ENCODE assay signal across 24 cellular contexts in genomic region chr15:29511663-29512062, GRCh38.
A peak's percentile ranks its signal among the peaks of the same experiment; 100 is the strongest.
DNase-seq lines count a peak whose midpoint lies in the region; ATAC-seq, FAIRE-seq and TF ChIP-seq lines count a peak whose summit lies in the region.
"Had no signal": no experiment of that assay in that cellular context is flagged by ENCODE, and none has a peak within 500 bp of the region (broad histone marks: within the 10 kb centered on the region; RNA-seq: fewer than 3 reads in every experiment).

No MANE protein-coding gene starts in this region.

- POLR2A ChIA-PET in HepG2 (lab: Yijun Ruan, JAX) (no interaction called here), K562 (lab: Yijun Ruan, JAX) (no interaction called here), GM10248 (lab: Yijun Ruan, JAX) (no interaction called here)

- no peaks in the 10 kb centered on the region for H3K27me3 ChIP-seq in HepG2 (ENCODE audit: control insufficient read depth in 1 of 2, insufficient read depth in 2 of 2, low read length in 2 of 2)
- no peaks in the 10 kb centered on the region for H3K27me3 ChIP-seq in right lobe of liver
- H3K27me3 ChIP-seq in K562 (ENCODE audit: control insufficient read depth in 2 of 2, insufficient read depth in 2 of 2, low read length in 2 of 2) = no peaks in the 10 kb centered on the region
- H3K27me3 ChIP-seq: BE2C, BLaER1 had no signal

- no peak for TF ChIP-seq RAD21 in HepG2 (CRISPR knock-in tag; IDR thresholded peaks at IDR 0.05)
- TF ChIP-seq RAD21 in K562 (CRISPR knock-in tag; conservative IDR thresholded peaks at IDR 0.05 in 1 of 2, IDR thresholded peaks at IDR 0.05 in 1 of 2) = no peak

- no peak overlapping the region for H3K4me2 ChIP-seq in HepG2 (ENCODE audit: low read depth, low read length)
- H3K4me2 ChIP-seq in K562 (ENCODE audit: insufficient read depth, low read length) = no peak overlapping the region
- H3K4me2 ChIP-seq: BLaER1 had no signal

- BruUV-seq in HepG2 (replicated peaks; lab: Mats Ljungman, UMichigan) = no TSS peak
- BruUV-seq in K562 (replicated peaks; lab: Mats Ljungman, UMichigan) = no TSS peak

- intact Hi-C loops in HepG2 (cut with micrococcal nuclease; ENCODE audit: unreplicated experiment) (no loop called here), right lobe of liver (cut with DNase I) (no loop called here), K562 (cut with micrococcal nuclease) (no loop called here)

- H3K27ac ChIP-seq in HepG2 (ENCODE audit: extremely low read length, insufficient read depth, low read length) (no peak overlapping the region), right lobe of liver (no peak overlapping the region), K562 (ENCODE audit: extremely low read depth, low read depth, low read length) (no peak overlapping the region)
- H3K27ac ChIP-seq: 22Rv1, BLaER1 had no signal

- no peak for TF ChIP-seq CTCF in HepG2 (CRISPR knock-in tag; IDR thresholded peaks at IDR 0.05)
- no peak for TF ChIP-seq CTCF in right lobe of liver (IDR thresholded peaks at IDR 0.05)
- TF ChIP-seq CTCF in K562 (IDR thresholded peaks at IDR 0.05 in 2 of 3, conservative IDR thresholded peaks at IDR 0.05 in 1 of 3; ENCODE audit: insufficient read depth in 2 of 3, low read depth in 1 of 3, low read length in 3 of 3) = no peak
- no peak for TF ChIP-seq CTCF in GM10248 (IDR thresholded peaks at IDR 0.05; ENCODE audit: control extremely low read depth, extremely low read depth, low read depth, missing control alignments)

- no peak for TF ChIP-seq POLR2A in HepG2 (IDR thresholded peaks at IDR 0.05; ENCODE audit: insufficient read depth in 1 of 2, low read depth in 2 of 2, low read length in 2 of 2)
- no peak for TF ChIP-seq POLR2A in right lobe of liver (IDR thresholded peaks at IDR 0.05)
- TF ChIP-seq POLR2A in K562 (conservative IDR thresholded peaks at IDR 0.05) = no peak

- no peak for TF ChIP-seq EP300 in HepG2 (IDR thresholded peaks at IDR 0.05; ENCODE audit: low read depth in 2 of 2, low read length in 2 of 2)
- no peak for TF ChIP-seq EP300 in HepG2 (CRISPR knock-in tag; IDR thresholded peaks at IDR 0.05; ENCODE audit: borderline replicate concordance)
- no peak for TF ChIP-seq EP300 in K562 (IDR thresholded peaks at IDR 0.05; ENCODE audit: low read length)

- CTCF ChIA-PET in HepG2 (lab: Yijun Ruan, JAX; ENCODE audit: low intra/inter-chr PET ratio, low total read pairs) = no interaction called here
- CTCF ChIA-PET in K562 (lab: Yijun Ruan, JAX; ENCODE audit: low intra/inter-chr PET ratio) = no interaction called here
- CTCF ChIA-PET in GM10248 (lab: Yijun Ruan, JAX) = no interaction called here

- no peak overlapping the region for H3K9ac ChIP-seq in HepG2 (ENCODE audit: insufficient read depth, low read depth, low read length)
- no peak overlapping the region for H3K9ac ChIP-seq in K562 (ENCODE audit: insufficient read depth in 1 of 2, low read depth in 2 of 2, low read length in 2 of 2)
- H3K9ac ChIP-seq: BLaER1 had no signal

- H3K36me3 ChIP-seq in HepG2 (replicated peaks in 1 of 2; ENCODE audit: control insufficient read depth in 1 of 2, insufficient read depth in 2 of 2, low read length in 2 of 2) = no peaks in the 10 kb centered on the region
- no peaks in the 10 kb centered on the region for H3K36me3 ChIP-seq in right lobe of liver
- H3K36me3 ChIP-seq in K562 (ENCODE audit: control insufficient read depth, insufficient read depth, low read length) = no peaks in the 10 kb centered on the region
- H3K36me3 ChIP-seq: BE2C, BLaER1 had no signal

- H3K79me2 ChIP-seq in HepG2 (ENCODE audit: insufficient read depth, low read length) (no peaks in the 10 kb centered on the region), K562 (ENCODE audit: control insufficient read depth, insufficient read depth, low read length) (no peaks in the 10 kb centered on the region)

- 0% methylated on average over 4 of the region's 4 CpGs for WGBS in HepG2 (ENCODE audit: low lambda C conversion rate)
- 75% methylated on average over 3 of the region's 4 CpGs for WGBS in right lobe of liver (ENCODE audit: insufficient coverage, low coverage, low lambda C conversion rate, missing lambda C conversion rate)
- 0% methylated on average over 4 of the region's 4 CpGs for WGBS in K562 (ENCODE audit: insufficient coverage, low coverage, missing lambda C conversion rate)

- in situ Hi-C loops in HepG2 (cut with HindIII; ENCODE audit: extremely low pct_ligation_motif_present, low pct_unique_long_range_greater_than_20kb) = no loop called here
- in situ Hi-C loops in K562 (cut with MboI) = no loop called here

- no peaks in the 10 kb centered on the region for H4K20me1 ChIP-seq in HepG2 (ENCODE audit: insufficient read depth, low read length)
- no peaks in the 10 kb centered on the region for H4K20me1 ChIP-seq in K562 (replicated peaks; ENCODE audit: control insufficient read depth, insufficient read depth, low read length)
- H4K20me1 ChIP-seq: BLaER1 had no signal

- H3K9me1 ChIP-seq in K562 (ENCODE audit: control insufficient read depth, insufficient read depth, low read length) = no peaks in the 10 kb centered on the region

- no peak overlapping the region for H3K4me3 ChIP-seq in HepG2 (replicated peaks in 1 of 3; ENCODE audit: insufficient read depth in 1 of 3, low read depth in 2 of 3, low read length in 3 of 3)
- H3K4me3 ChIP-seq in right lobe of liver = no peak overlapping the region
- H3K4me3 ChIP-seq in K562 = no peak overlapping the region
- H3K4me3 ChIP-seq: BLaER1 had no signal

- H3K4me1 ChIP-seq in HepG2 (ENCODE audit: insufficient read depth, low read length) (no peaks in the 10 kb centered on the region), right lobe of liver (no peaks in the 10 kb centered on the region), K562 (replicated peaks in 1 of 2; ENCODE audit: control insufficient read depth in 2 of 2, insufficient read depth in 2 of 2, low read length in 2 of 2) (no peaks in the 10 kb centered on the region)
- H3K4me1 ChIP-seq: BE2C had no signal

- DNase-seq in HepG2 (ENCODE audit: low spot score) (no peak), right lobe of liver (no peak), NCI-H226 (peak; percentile 16), K562 (ENCODE audit: extremely low read depth in 1 of 4, low spot score in 3 of 4) (no peak), NCI-H526 (lab: John Stamatoyannopoulos, UW) (no peak), GM10248 (ENCODE audit: extremely low spot score) (no peak)
- DNase-seq: ACHN; BE2C; C1 segment of cervical spinal cord; CD4-positive, alpha-beta memory T cell; CD4-positive, CD25-positive, alpha-beta regulatory T cell; CD8-positive, alpha-beta memory T cell; COR-L47; DMS 273 treated with DMSO at 0.1 percent for 48 hours; DMS153; DMS53; DMS79; DND-41; EL; GDM1 had no signal

- H2AFZ ChIP-seq in HepG2 (ENCODE audit: low read length) = no peak overlapping the region
- no peak overlapping the region for H2AFZ ChIP-seq in K562 (ENCODE audit: low read depth, low read length)

- FAIRE-seq in HepG2 (lab: Jason Lieb, UNC) = no peak
- no peak for FAIRE-seq in K562 (lab: Jason Lieb, UNC)
- FAIRE-seq: GM12891 had no signal

- H3K9me3 ChIP-seq in HepG2 (ENCODE audit: low read length) (no peaks in the 10 kb centered on the region), right lobe of liver (no peaks in the 10 kb centered on the region), K562 (replicated peaks; ENCODE audit: control insufficient read depth, insufficient read depth, low read depth, low read length) (no peaks in the 10 kb centered on the region)
- H3K9me3 ChIP-seq: BE2C had no signal

- ATAC-seq in HepG2 (no peak), right lobe of liver (no peak), K562 (no peak), GM18870 (IDR thresholded peaks at IDR 0.05; ENCODE audit: unreplicated experiment) (no peak)

TF ChIP-seq in HepG2, 621 proteins besides CTCF, POLR2A, EP300 and RAD21 (continues in another document):
- TF ChIP-seq TRAFD1 (CRISPR knock-in tag; IDR thresholded peaks at IDR 0.05; ENCODE audit: borderline replicate concordance) (no peak), MED8 (CRISPR knock-in tag; IDR thresholded peaks at IDR 0.05; ENCODE audit: insufficient replicate concordance) (no peak), ZEB1 (IDR thresholded peaks at IDR 0.05; ENCODE audit: insufficient replicate concordance, low read depth) (no peak), MTA1 (CRISPR knock-in tag; IDR thresholded peaks at IDR 0.05; ENCODE audit: borderline replicate concordance) (no peak)

TF ChIP-seq in K562, 482 proteins besides CTCF, POLR2A, EP300 and RAD21 (continues in another document):
- TF ChIP-seq FOXP1 (CRISPR knock-in tag; IDR thresholded peaks at IDR 0.05) (no peak), ZNF449 (CRISPR knock-in tag; IDR thresholded peaks at IDR 0.05) (no peak), MAFF (IDR thresholded peaks at IDR 0.05; ENCODE audit: low read length) (peak; percentile 50; the same call in 1 of the 2 replicates), ZNF316 (IDR thresholded peaks at IDR 0.05) (peak; percentile 61), CTCFL (IDR thresholded peaks at IDR 0.05; ENCODE audit: borderline replicate concordance, insufficient read depth, low read depth, low read length, poor library complexity, severe bottlenecking) (no peak), NFXL1 (CRISPR knock-in tag; IDR thresholded peaks at IDR 0.05) (no peak), JUNB (CRISPR knock-in tag; conservative IDR thresholded peaks at IDR 0.05) (no peak), MAFK (IDR thresholded peaks at IDR 0.05; ENCODE audit: low read length) (peak; percentile 41)

Comparison
In these comparisons a context has a peak if more than half of its experiments do, and no peak if none do; other contexts are left out.
1. Of the 241 proteins assayed by ChIP-seq in both HepG2 and K562: peak only in HepG2: none; only in K562: none; in both: MAFF and MAFK; in neither: 239.